Comparison of ENCODE assay signal across 23 cellular contexts in the genomic region with DNA sequence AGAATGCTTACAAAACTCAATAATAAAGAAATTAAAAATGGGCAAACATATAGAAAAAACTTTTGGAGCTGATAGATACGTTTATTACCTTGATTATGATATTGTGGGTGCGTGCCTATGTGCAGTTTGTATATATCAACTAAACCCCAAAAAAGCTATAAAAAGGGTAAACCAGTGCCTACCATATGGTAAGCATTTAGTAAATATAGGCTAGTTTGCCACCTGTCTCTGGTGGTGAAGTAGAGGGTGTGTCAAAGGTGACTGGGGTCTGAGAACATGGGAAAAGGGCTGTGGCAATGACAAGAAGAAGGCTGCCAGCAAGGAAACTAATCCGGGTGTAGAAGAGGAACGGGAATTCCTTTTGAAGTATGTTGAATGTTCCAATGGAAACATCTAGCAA. TPM values are rescaled to one million over a fixed set of nuclear protein-coding genes. Genes with fewer than 3 reads are reported as not detected.
DNase-seq lines count a peak whose midpoint lies in the region; ATAC-seq and TF ChIP-seq lines count a peak whose summit lies in the region.
"Had no signal": no experiment of that assay in that cellular context is flagged by ENCODE, and none has a peak within 500 bp of the region (broad histone marks: within the 10 kb centered on the region; RNA-seq: fewer than 3 reads in every experiment).

No MANE protein-coding gene starts in this region.

- no peak overlapping the region for H3K9ac ChIP-seq in colonic mucosa (ENCODE audit: low read depth in 2 of 2, low read length in 2 of 2)
- H3K9ac ChIP-seq: BLaER1 treated with 17β-estradiol and CSF1 and Interleukin-3, amounts not matched to agents 10 nM and 100 nM had no signal

- H3K4me3 ChIP-seq in colonic mucosa: no peak overlapping the region
- no peak overlapping the region for H3K4me3 ChIP-seq in mucosa of descending colon
- H3K4me3 ChIP-seq: A549; BLaER1 treated with 17β-estradiol and CSF1 and Interleukin-3, amounts not matched to agents 10 nM and 100 nM; GM12878 had no signal

- H3K4me3 Mint-ChIP-seq in stimulated activated naive B cell treated with anti-CD40 and anti-IgM and Interleukin-4, amounts not matched to agents 10 μg/mL and 1 μg/mL and 100 μg/mL, for 72 hours: no peak overlapping the region
- H3K4me3 Mint-ChIP-seq: B cell; CD4-positive, alpha-beta T cell; CD8-positive, alpha-beta T cell had no signal

- DNase-seq in colonic mucosa: peak; percentile 34
- peak in 1 of 3 donors; percentile 29 for DNase-seq in mucosa of descending colon
- no peak for DNase-seq in stimulated activated naive B cell treated with anti-CD40 and anti-IgM and Interleukin-4, amounts not matched to agents 10 μg/mL and 1 μg/mL and 100 μg/mL, for 72 hours
- no peak for DNase-seq in NCI-H446 treated with DMSO at 0.1 percent for 48 hours (lab: John Stamatoyannopoulos, UW)
- DNase-seq in DMS 273 treated with DMSO at 0.1 percent for 48 hours (lab: John Stamatoyannopoulos, UW): no peak
- DNase-seq: AML-193; Caco-2; Calu3; CD4-positive, alpha-beta T cell; CD8-positive, alpha-beta T cell; DMS153; DMS53; DMS79; DND-41; EL; GDM1 had no signal

- peak; percentile 72 for ATAC-seq in mucosa of descending colon
- no peak for ATAC-seq in stimulated activated naive B cell treated with anti-CD40 and anti-IgM and Interleukin-4, amounts not matched to agents 10 μg/mL and 1 μg/mL and 100 μg/mL, for 72 hours (replicated peaks)
- ATAC-seq: A549; CD8-positive, alpha-beta T cell; GM12878 had no signal

- peaks cover 2 to 12% of the 10 kb centered on the region in 2 donors for H3K36me3 Mint-ChIP-seq in stimulated activated naive B cell treated with anti-CD40 and anti-IgM and Interleukin-4, amounts not matched to agents 10 μg/mL and 1 μg/mL and 100 μg/mL, for 72 hours
- H3K36me3 Mint-ChIP-seq: CD8-positive, alpha-beta T cell had no signal

- no peaks in the 10 kb centered on the region for H3K4me1 ChIP-seq in colonic mucosa
- H3K4me1 ChIP-seq in mucosa of descending colon (ENCODE audit: low read depth): peaks cover 3% of the 10 kb centered on the region
- H3K4me1 ChIP-seq: A549; BLaER1 treated with 17β-estradiol and CSF1 and Interleukin-3, amounts not matched to agents 10 nM and 100 nM; Caco-2 had no signal

- intact Hi-C loops in colonic mucosa (cut with DNase I) (no loop called here), mucosa of descending colon (cut with DNase I, micrococcal nuclease) (no loop called here)

- H3K9me3 Mint-ChIP-seq in stimulated activated naive B cell treated with anti-CD40 and anti-IgM and Interleukin-4, amounts not matched to agents 10 μg/mL and 1 μg/mL and 100 μg/mL, for 72 hours: no peaks in the 10 kb centered on the region
- H3K9me3 Mint-ChIP-seq: CD4-positive, alpha-beta T cell; CD8-positive, alpha-beta T cell had no signal

- peaks cover 57 to 68% of the 10 kb centered on the region in 2 donors for H3K27me3 Mint-ChIP-seq in stimulated activated naive B cell treated with anti-CD40 and anti-IgM and Interleukin-4, amounts not matched to agents 10 μg/mL and 1 μg/mL and 100 μg/mL, for 72 hours

- H3K36me3 ChIP-seq in colonic mucosa (no peaks in the 10 kb centered on the region), mucosa of descending colon (ENCODE audit: low read depth) (no peaks in the 10 kb centered on the region)
- H3K36me3 ChIP-seq: BLaER1 treated with 17β-estradiol and CSF1 and Interleukin-3, amounts not matched to agents 10 nM and 100 nM had no signal

- H3K9me3 ChIP-seq in colonic mucosa (no peaks in the 10 kb centered on the region), mucosa of descending colon (no peaks in the 10 kb centered on the region)
- H3K9me3 ChIP-seq: A549; BLaER1 treated with 17β-estradiol and CSF1 and Interleukin-3, amounts not matched to agents 10 nM and 100 nM; Caco-2 had no signal

- H3K27ac ChIP-seq in colonic mucosa: no peak overlapping the region
- H3K27ac ChIP-seq: 22Rv1; A549; BLaER1 treated with 17β-estradiol and CSF1 and Interleukin-3, amounts not matched to agents 10 nM and 100 nM; C4-2B had no signal

- peaks cover 0 to 2% of the 10 kb centered on the region in 2 donors for H3K4me1 Mint-ChIP-seq in stimulated activated naive B cell treated with anti-CD40 and anti-IgM and Interleukin-4, amounts not matched to agents 10 μg/mL and 1 μg/mL and 100 μg/mL, for 72 hours

- TF ChIP-seq CTCF in colonic mucosa (IDR thresholded peaks at IDR 0.05) (no peak), mucosa of descending colon (IDR thresholded peaks at IDR 0.05) (no peak)

- peak overlapping the region; percentile 60 for H3K27ac Mint-ChIP-seq in stimulated activated naive B cell treated with anti-CD40 and anti-IgM and Interleukin-4, amounts not matched to agents 10 μg/mL and 1 μg/mL and 100 μg/mL, for 72 hours
- H3K27ac Mint-ChIP-seq: B cell; CD4-positive, alpha-beta T cell; CD8-positive, alpha-beta T cell had no signal

- H3K27me3 ChIP-seq in colonic mucosa: no peaks in the 10 kb centered on the region
- H3K27me3 ChIP-seq: BLaER1 treated with 17β-estradiol and CSF1 and Interleukin-3, amounts not matched to agents 10 nM and 100 nM had no signal

RNA-seq across cellular contexts. Expression of a gene that starts 18.3 kb away (rescaled TPM):
- total RNA-seq in colonic mucosa (10 to 100 TPM; 21.6 to 31.6 TPM), mucosa of descending colon (10 to 100 TPM in 2 of 3 donors, 1 to 10 TPM in 1; 7.9 to 19.4 (median 18.9) TPM)
- total RNA-seq: A172, Caco-2, Calu3 had no signal
